ENCODE assay signal across 1 cellular context in genomic region chr1:40976952-40977690, GRCh38.
TF ChIP-seq lines count a peak whose summit lies in the region.

No MANE protein-coding gene starts in this region.

TF ChIP-seq in GM23338, 12 proteins besides CTCF, POLR2A, EP300 and RAD21 (continued from another document):
- TF ChIP-seq, protein P1, sequence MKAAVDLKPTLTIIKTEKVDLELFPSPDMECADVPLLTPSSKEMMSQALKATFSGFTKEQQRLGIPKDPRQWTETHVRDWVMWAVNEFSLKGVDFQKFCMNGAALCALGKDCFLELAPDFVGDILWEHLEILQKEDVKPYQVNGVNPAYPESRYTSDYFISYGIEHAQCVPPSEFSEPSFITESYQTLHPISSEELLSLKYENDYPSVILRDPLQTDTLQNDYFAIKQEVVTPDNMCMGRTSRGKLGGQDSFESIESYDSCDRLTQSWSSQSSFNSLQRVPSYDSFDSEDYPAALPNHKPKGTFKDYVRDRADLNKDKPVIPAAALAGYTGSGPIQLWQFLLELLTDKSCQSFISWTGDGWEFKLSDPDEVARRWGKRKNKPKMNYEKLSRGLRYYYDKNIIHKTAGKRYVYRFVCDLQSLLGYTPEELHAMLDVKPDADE (IDR thresholded peaks at IDR 0.05) = no peak
- TF ChIP-seq REST (IDR thresholded peaks at IDR 0.05; ENCODE audit: unreplicated experiment) = no peak
- TF ChIP-seq ZNF331 (CRISPR knock-in tag; IDR thresholded peaks at IDR 0.05; ENCODE audit: low read depth) = no peak
- no peak for TF ChIP-seq EZH2phosphoT487 (IDR thresholded peaks at IDR 0.05; ENCODE audit: unreplicated experiment)
- TF ChIP-seq ZNF114 (CRISPR knock-in tag; IDR thresholded peaks at IDR 0.05) = no peak
